24 cellular contexts compared by ENCODE assay signal in genomic region chr7:34842782-34843181, GRCh38.
A peak's percentile ranks its signal among the peaks of the same experiment; 100 is the strongest.
DNase-seq lines count a peak whose midpoint lies in the region; ATAC-seq and TF ChIP-seq lines count a peak whose summit lies in the region.
"Had no signal": no experiment of that assay in that cellular context is flagged by ENCODE, and none has a peak within 500 bp of the region (broad histone marks: within the 10 kb centered on the region; RNA-seq: fewer than 3 reads in every experiment).

No MANE protein-coding gene starts in this region.

- CTCF ChIA-PET in Caco-2 (lab: Charles Lee): no interaction called here

- peaks cover 6% of the 10 kb centered on the region; the same call in 1 of the 2 replicates for H3K4me1 ChIP-seq in Caco-2
- H3K4me1 ChIP-seq: Peyer's patch, psoas muscle had no signal

- H3K9me3 ChIP-seq in Caco-2: no peaks in the 10 kb centered on the region
- H3K9me3 ChIP-seq: Peyer's patch, psoas muscle had no signal

- in situ Hi-C loops in astrocyte of the spinal cord (cut with HindIII; ENCODE audit: low sequenced_read_pairs): no loop called here

- no peaks in the 10 kb centered on the region for H3K27me3 ChIP-seq in Caco-2 (replicated peaks; ENCODE audit: control insufficient read depth, insufficient read depth, low read length)
- H3K27me3 ChIP-seq: Peyer's patch had no signal

- TF ChIP-seq CTCF in astrocyte of the spinal cord (IDR thresholded peaks at IDR 0.05; ENCODE audit: low read depth, low read length): no peak
- no peak for TF ChIP-seq CTCF in Caco-2 (IDR thresholded peaks at IDR 0.05; ENCODE audit: insufficient read depth in 1 of 2, low read depth in 1 of 2, low read length in 1 of 2, severe bottlenecking in 1 of 2, unreplicated experiment in 1 of 2)

- POLR2A ChIA-PET in Caco-2 (lab: Charles Lee): no interaction called here

- H3K4me1 Mint-ChIP-seq in Caco-2 (ENCODE audit: low read depth, unreplicated experiment): peaks cover 21% of the 10 kb centered on the region
- H3K4me1 Mint-ChIP-seq: naive B cell; stimulated activated memory B cell treated with anti-CD40 and anti-IgM and Interleukin-4, amounts not matched to agents 10 μg/mL and 1 μg/mL and 100 μg/mL, for 72 hours had no signal

- BruUV-seq in Caco-2 (replicated peaks; lab: Mats Ljungman, UMichigan): no TSS peak

- DNase-seq in M059J (ENCODE audit: low read depth) (peak; percentile 34), astrocyte of the spinal cord (ENCODE audit: low read depth, low spot score) (peak; percentile 53), iris pigment epithelial cell (ENCODE audit: low read depth) (peak; percentile 47), superior temporal gyrus (ENCODE audit: extremely low spot score) (peak; percentile 40), NCI-H1417 (lab: John Stamatoyannopoulos, UW) (no peak), Caco-2 (no peak), sciatic nerve (ENCODE audit: low spot score) (no peak)
- DNase-seq: activated CD4-positive, alpha-beta memory T cell treated with anti-CD3 and anti-CD28 coated beads, Interleukin-2, amount 10 ng/mL, durations not matched to agents 7 days and 5 days; activated CD8-positive, alpha-beta memory T cell treated with anti-CD3 and anti-CD28 coated beads, Interleukin-2, amount 50 U/mL, for 4 hours; activated naive CD4-positive, alpha-beta T cell treated with Interleukin-2 at 50 U/mL for 16 hours; C1 segment of cervical spinal cord; effector CD8-positive, alpha-beta T cell; GF-D8; H9; midbrain; naive B cell; NCI-H446 treated with DMSO at 0.1 percent for 48 hours; NCI-H774; Peyer's patch; psoas muscle; T-helper 9 cell had no signal

- intact Hi-C loops in Caco-2 (cut with micrococcal nuclease; ENCODE audit: unreplicated experiment): no loop called here
- intact Hi-C loops in sciatic nerve (cut with DNase I): no loop called here

- peaks cover 18% of the 10 kb centered on the region for H3K9me3 Mint-ChIP-seq in Caco-2 (ENCODE audit: unreplicated experiment)
- H3K9me3 Mint-ChIP-seq: activated CD4-positive, alpha-beta memory T cell treated with anti-CD3 and anti-CD28 coated beads, Interleukin-2, amount 10 ng/mL, durations not matched to agents 7 days and 5 days; type B pancreatic cell had no signal

- H3K4me3 Mint-ChIP-seq in Caco-2 (ENCODE audit: unreplicated experiment): no peak overlapping the region
- H3K4me3 Mint-ChIP-seq: activated CD4-positive, alpha-beta memory T cell treated with anti-CD3 and anti-CD28 coated beads, Interleukin-2, amount 10 ng/mL, durations not matched to agents 7 days and 5 days; H9; naive B cell; stimulated activated memory B cell treated with anti-CD40 and anti-IgM and Interleukin-4, amounts not matched to agents 10 μg/mL and 1 μg/mL and 100 μg/mL, for 72 hours; type B pancreatic cell had no signal

- no peaks in the 10 kb centered on the region for H3K36me3 ChIP-seq in Caco-2 (ENCODE audit: control insufficient read depth, insufficient read depth, low read length)
- H3K36me3 ChIP-seq: Peyer's patch had no signal

- H3K4me3 ChIP-seq in astrocyte of the spinal cord (ENCODE audit: low read depth, low read length): no peak overlapping the region
- no peak overlapping the region for H3K4me3 ChIP-seq in Caco-2 (ENCODE audit: low read depth, low read length)
- H3K4me3 ChIP-seq: Peyer's patch, psoas muscle had no signal

- no peak for ATAC-seq in sciatic nerve
- ATAC-seq: HepG2; psoas muscle; stimulated activated memory B cell treated with anti-CD40 and anti-IgM and Interleukin-4, amounts not matched to agents 10 μg/mL and 1 μg/mL and 100 μg/mL, for 72 hours had no signal

- H3K27me3 Mint-ChIP-seq in Caco-2 (ENCODE audit: insufficient read depth, unreplicated experiment): peaks cover 6% of the 10 kb centered on the region
- H3K27me3 Mint-ChIP-seq: stimulated activated memory B cell treated with anti-CD40 and anti-IgM and Interleukin-4, amounts not matched to agents 10 μg/mL and 1 μg/mL and 100 μg/mL, for 72 hours had no signal

- H3K27ac Mint-ChIP-seq in Caco-2 (ENCODE audit: unreplicated experiment): no peak overlapping the region
- H3K27ac Mint-ChIP-seq: activated CD4-positive, alpha-beta memory T cell treated with anti-CD3 and anti-CD28 coated beads, Interleukin-2, amount 10 ng/mL, durations not matched to agents 7 days and 5 days; H9; naive B cell; stimulated activated memory B cell treated with anti-CD40 and anti-IgM and Interleukin-4, amounts not matched to agents 10 μg/mL and 1 μg/mL and 100 μg/mL, for 72 hours; type B pancreatic cell had no signal

- no peaks in the 10 kb centered on the region for H3K36me3 Mint-ChIP-seq in Caco-2 (ENCODE audit: insufficient read depth, unreplicated experiment)
- H3K36me3 Mint-ChIP-seq: stimulated activated memory B cell treated with anti-CD40 and anti-IgM and Interleukin-4, amounts not matched to agents 10 μg/mL and 1 μg/mL and 100 μg/mL, for 72 hours; type B pancreatic cell had no signal

Comparison
In these comparisons a context has a peak if more than half of its experiments do, and no peak if none do; other contexts are left out.
1. DNase-seq: peak in M059J (single experiment), astrocyte of the spinal cord (single experiment), iris pigment epithelial cell (single experiment) and superior temporal gyrus (single experiment); none in NCI-H1417 (0 of 3), Caco-2 (0 of 2) and sciatic nerve (single experiment).